1 cellular context compared by ENCODE assay signal in genomic region chr4:88382621-88383020, GRCh38.
TF ChIP-seq lines count a peak whose summit lies in the region.

No MANE protein-coding gene starts in this region.

TF ChIP-seq in WTC11, 78 proteins besides CTCF, POLR2A, EP300 and RAD21 (continued from another document):
- TF ChIP-seq IRF1 (CRISPR knock-in tag; IDR thresholded peaks at IDR 0.05): no peak
- no peak for TF ChIP-seq ATF1 (CRISPR knock-in tag; IDR thresholded peaks at IDR 0.05)
